Comparison of ENCODE assay signal across 12 cellular contexts in genomic region chr1:59107516-59107915, GRCh38.
A peak's percentile ranks its signal among the peaks of the same experiment; 100 is the strongest.
DNase-seq lines count a peak whose midpoint lies in the region; ATAC-seq and TF ChIP-seq lines count a peak whose summit lies in the region.
"Had no signal": no experiment of that assay in that cellular context is flagged by ENCODE, and none has a peak within 500 bp of the region (broad histone marks: within the 10 kb centered on the region; RNA-seq: fewer than 3 reads in every experiment).

No MANE protein-coding gene starts in this region.

- no peak for TF ChIP-seq CTCF in PC-9 (conservative IDR thresholded peaks at IDR 0.05)

- peaks cover 2% of the 10 kb centered on the region for H3K27me3 Mint-ChIP-seq in activated CD4-positive, alpha-beta memory T cell treated with anti-CD3 and anti-CD28 coated beads, Interleukin-2, amount 10 ng/mL, durations not matched to agents 7 days and 5 days
- H3K27me3 Mint-ChIP-seq: activated CD4-positive, alpha-beta T cell treated with anti-CD3 and anti-CD28 coated beads, Interleukin-2, amount 10 ng/mL, durations not matched to agents 7 days and 5 days had no signal

- WGBS in neuronal stem cell (ENCODE audit: extremely low coverage in 2 of 2, insufficient read length in 2 of 2, insufficient replicate concordance in 1 of 2), 2 donors, result no CpG with 5 or more reads among the region's 5 CpGs

- no peak overlapping the region for H4K8ac ChIP-seq in neuronal stem cell (ENCODE audit: low read depth, low read length)

- DNase-seq in AG20443 (ENCODE audit: low spot score) (peak; percentile 27), NOMO-1 treated with dmso at 0.1 percent for 144 hours (lab: John Stamatoyannopoulos, UW; ENCODE audit: unreplicated experiment) (peak; percentile 6), fibroblast of gingiva (ENCODE audit: low read depth) (peak; percentile 90), neuronal stem cell (ENCODE audit: low spot score) (no peak), PC-9 (no peak), cortex of kidney (lab: John Stamatoyannopoulos, UW) (no peak)
- no peak for DNase-seq in activated CD4-positive, alpha-beta memory T cell treated with anti-CD3 and anti-CD28 coated beads, Interleukin-2, amount 10 ng/mL, durations not matched to agents 7 days and 5 days
- DNase-seq: activated CD4-positive, alpha-beta T cell treated with anti-CD3 and anti-CD28 coated beads, Interleukin-2, amount 10 ng/mL, durations not matched to agents 7 days and 5 days; DMS79; effector memory CD4-positive, alpha-beta T cell had no signal

- no peak overlapping the region for H3K4ac ChIP-seq in neuronal stem cell (ENCODE audit: low read length)

- no peaks in the 10 kb centered on the region for H3K9me3 ChIP-seq in neuronal stem cell (replicated peaks in 1 of 2; ENCODE audit: control insufficient read depth in 2 of 2, insufficient read depth in 1 of 2, low read depth in 1 of 2, low read length in 2 of 2)
- H3K9me3 ChIP-seq in PC-9 (ENCODE audit: insufficient read depth, low read depth), result no peaks in the 10 kb centered on the region
- H3K9me3 ChIP-seq: A549 had no signal

- H3K79me2 ChIP-seq in PC-9 (ENCODE audit: low read depth), result no peaks in the 10 kb centered on the region

- H3F3A ChIP-seq in PC-9 (ENCODE audit: insufficient read depth, low read depth), result no peaks in the 10 kb centered on the region

- H2BK12ac ChIP-seq in neuronal stem cell (ENCODE audit: low read length), result no peak overlapping the region

- H3K18ac ChIP-seq in neuronal stem cell (ENCODE audit: low read length), result peak overlapping the region; percentile 81

- no peak overlapping the region for H2BK15ac ChIP-seq in neuronal stem cell (ENCODE audit: low read length)

- H3K9me3 Mint-ChIP-seq in activated CD4-positive, alpha-beta memory T cell treated with anti-CD3 and anti-CD28 coated beads, Interleukin-2, amount 10 ng/mL, durations not matched to agents 7 days and 5 days, result no peaks in the 10 kb centered on the region

- H3K27ac ChIP-seq in neuronal stem cell (replicated peaks; ENCODE audit: low read length) (no peak overlapping the region), PC-9 (no peak overlapping the region)
- H3K27ac ChIP-seq: A549 had no signal

- no peak overlapping the region for H3K9ac ChIP-seq in neuronal stem cell (ENCODE audit: low read depth, low read length, poor library complexity)

- no peak overlapping the region for H3K23ac ChIP-seq in neuronal stem cell (ENCODE audit: low read depth, low read length, poor library complexity)

- H3K27me3 ChIP-seq in neuronal stem cell (ENCODE audit: control insufficient read depth in 3 of 3, insufficient read depth in 3 of 3, low read depth in 1 of 3, low read length in 3 of 3), result no peaks in the 10 kb centered on the region
- no peaks in the 10 kb centered on the region for H3K27me3 ChIP-seq in PC-9 (ENCODE audit: insufficient read depth, low read depth)

- H3K4me2 ChIP-seq in neuronal stem cell (ENCODE audit: insufficient read depth, low read length, poor library complexity, severe bottlenecking) (no peak overlapping the region), PC-9 (no peak overlapping the region)
- H3K4me2 ChIP-seq: A549 had no signal

- CTCF ChIA-PET in activated CD4-positive, alpha-beta memory T cell treated with anti-CD3 and anti-CD28 coated beads, Interleukin-2, amount 10 ng/mL, durations not matched to agents 7 days and 5 days (lab: Charles Lee), result interaction anchor here (0.7 kb wide), 1 partner anchor 13 kb away, joined by 3 read pairs; no protein-coding TSS in a partner anchor
- CTCF ChIA-PET in PC-9 (lab: Charles Lee), result no interaction called here

- no peak overlapping the region for H3K4me3 ChIP-seq in neuronal stem cell (ENCODE audit: low read length in 2 of 2)
- H3K4me3 ChIP-seq in PC-9, result no peak overlapping the region
- H3K4me3 ChIP-seq: A549 had no signal

- no peak overlapping the region for H2BK5ac ChIP-seq in neuronal stem cell (ENCODE audit: low read length)

- ATAC-seq in HG03175 (IDR thresholded peaks at IDR 0.05; ENCODE audit: unreplicated experiment), result no peak
- ATAC-seq: A549 had no signal

- no peak overlapping the region for H3K14ac ChIP-seq in neuronal stem cell (ENCODE audit: low read length)

- intact Hi-C loops in PC-9 (cut with micrococcal nuclease; ENCODE audit: unreplicated experiment), result no loop called here

- H3K79me1 ChIP-seq in neuronal stem cell (ENCODE audit: low read depth, low read length), result no peaks in the 10 kb centered on the region

- H3K27ac Mint-ChIP-seq in activated CD4-positive, alpha-beta memory T cell treated with anti-CD3 and anti-CD28 coated beads, Interleukin-2, amount 10 ng/mL, durations not matched to agents 7 days and 5 days, result no peak overlapping the region
- H3K27ac Mint-ChIP-seq: activated CD4-positive, alpha-beta T cell treated with anti-CD3 and anti-CD28 coated beads, Interleukin-2, amount 10 ng/mL, durations not matched to agents 7 days and 5 days had no signal

- no peaks in the 10 kb centered on the region; the same call in 1 of the 2 replicates for H3K9me2 ChIP-seq in PC-9 (ENCODE audit: insufficient read depth)

- POLR2A ChIA-PET in activated CD4-positive, alpha-beta memory T cell treated with anti-CD3 and anti-CD28 coated beads, Interleukin-2, amount 10 ng/mL, durations not matched to agents 7 days and 5 days (lab: Charles Lee), result no interaction called here
- POLR2A ChIA-PET in PC-9 (lab: Charles Lee; ENCODE audit: unreplicated experiment), result no interaction called here

- H3K4me1 ChIP-seq in neuronal stem cell (ENCODE audit: control insufficient read depth in 2 of 2, insufficient read depth in 1 of 2, low read depth in 1 of 2, low read length in 2 of 2), result peaks cover 12 to 24% of the 10 kb centered on the region in 2 donors
- no peaks in the 10 kb centered on the region for H3K4me1 ChIP-seq in PC-9 (replicated peaks; ENCODE audit: insufficient read depth)
- H3K4me1 ChIP-seq: A549 had no signal

- no peaks in the 10 kb centered on the region for H4K20me1 ChIP-seq in PC-9 (ENCODE audit: insufficient read depth)

- no peak overlapping the region for H2AFZ ChIP-seq in neuronal stem cell (ENCODE audit: low read length)
- H2AFZ ChIP-seq in PC-9, result no peak overlapping the region

- no TSS peak for BruUV-seq in PC-9 (replicated peaks; lab: Mats Ljungman, UMichigan)

- H3K36me3 ChIP-seq in neuronal stem cell (replicated peaks in 1 of 2; ENCODE audit: control insufficient read depth in 2 of 2, insufficient read depth in 2 of 2, low read length in 2 of 2), result no peaks in the 10 kb centered on the region
- no peaks in the 10 kb centered on the region for H3K36me3 ChIP-seq in PC-9 (ENCODE audit: low read depth)

- no peak overlapping the region for H2BK120ac ChIP-seq in neuronal stem cell (ENCODE audit: low read depth, low read length)

- no peaks in the 10 kb centered on the region for H3K4me1 Mint-ChIP-seq in activated CD4-positive, alpha-beta memory T cell treated with anti-CD3 and anti-CD28 coated beads, Interleukin-2, amount 10 ng/mL, durations not matched to agents 7 days and 5 days
- H3K4me1 Mint-ChIP-seq: activated CD4-positive, alpha-beta T cell treated with anti-CD3 and anti-CD28 coated beads, Interleukin-2, amount 10 ng/mL, durations not matched to agents 7 days and 5 days had no signal

- H2AK5ac ChIP-seq in neuronal stem cell (ENCODE audit: low read depth, low read length), result no peak overlapping the region

- H3K36me3 Mint-ChIP-seq in activated CD4-positive, alpha-beta memory T cell treated with anti-CD3 and anti-CD28 coated beads, Interleukin-2, amount 10 ng/mL, durations not matched to agents 7 days and 5 days (ENCODE audit: low read depth), result no peaks in the 10 kb centered on the region

- no peak overlapping the region for H4K91ac ChIP-seq in neuronal stem cell (ENCODE audit: low read depth, low read length, poor library complexity)

- H3K4me3 Mint-ChIP-seq in activated CD4-positive, alpha-beta memory T cell treated with anti-CD3 and anti-CD28 coated beads, Interleukin-2, amount 10 ng/mL, durations not matched to agents 7 days and 5 days, result no peak overlapping the region
- H3K4me3 Mint-ChIP-seq: activated CD4-positive, alpha-beta T cell treated with anti-CD3 and anti-CD28 coated beads, Interleukin-2, amount 10 ng/mL, durations not matched to agents 7 days and 5 days had no signal

Comparison
In these comparisons a context has a peak if more than half of its experiments do, and no peak if none do; other contexts are left out.
1. DNase-seq: peak in AG20443 (single experiment), NOMO-1 treated with dmso at 0.1 percent for 144 hours (single experiment) and fibroblast of gingiva (single experiment); none in neuronal stem cell (single experiment), activated CD4-positive, alpha-beta memory T cell treated with anti-CD3 and anti-CD28 coated beads, Interleukin-2, amount 10 ng/mL, durations not matched to agents 7 days and 5 days (single experiment), PC-9 (0 of 2) and cortex of kidney (single experiment).